6 cellular contexts compared by ENCODE assay signal in the genomic region with DNA sequence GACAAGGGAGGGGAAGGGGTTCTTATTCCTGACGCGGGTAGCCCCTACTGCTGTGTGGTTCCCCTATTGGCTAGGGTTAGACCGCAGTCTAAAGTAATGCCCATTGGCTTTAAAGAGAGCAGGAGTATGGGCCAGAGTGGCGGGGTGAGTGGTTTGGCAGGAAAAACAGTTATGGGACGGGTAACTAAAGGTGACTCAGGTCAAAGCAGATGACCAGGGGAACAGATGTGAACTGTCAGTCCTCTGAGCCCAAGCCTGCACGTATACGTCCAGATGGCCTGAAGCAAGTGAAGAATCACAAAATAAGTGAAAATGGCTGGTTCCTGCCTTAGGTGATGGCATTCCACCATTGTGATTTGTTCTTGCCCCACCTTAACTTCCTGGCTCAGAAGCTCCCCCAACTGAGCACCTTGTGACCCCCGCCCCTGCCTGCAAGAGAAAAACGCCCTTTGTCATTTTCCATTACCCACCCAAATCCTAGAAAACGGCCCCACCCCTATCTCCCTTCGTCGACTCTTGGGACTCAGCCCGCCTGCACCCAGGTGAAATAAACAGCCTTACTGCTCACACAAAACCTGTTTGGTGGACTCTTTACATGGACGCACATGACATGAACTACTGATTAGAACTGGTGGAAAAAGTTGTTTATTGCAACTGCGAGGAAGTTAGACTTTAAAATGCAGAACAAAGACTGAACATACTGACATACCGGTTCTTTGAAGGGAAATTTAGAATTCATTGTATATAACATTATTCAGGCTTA. TPM values are rescaled to one million over a fixed set of nuclear protein-coding genes. Genes with fewer than 3 reads are reported as not detected.
DNase-seq lines count a peak whose midpoint lies in the region; ATAC-seq and TF ChIP-seq lines count a peak whose summit lies in the region.

No MANE protein-coding gene starts in this region.

- H3K79me2 ChIP-seq in KMS-11 (ENCODE audit: insufficient read depth, low read depth) = peaks cover 32% of the 10 kb centered on the region

- peaks cover 3% of the 10 kb centered on the region; the same call in 1 of the 2 replicates for H3K27me3 ChIP-seq in KMS-11 (ENCODE audit: insufficient read depth, low read depth)
- H3K27me3 ChIP-seq in mucosa of rectum (ENCODE audit: control insufficient read depth in 2 of 2, insufficient read depth in 2 of 2, low read length in 2 of 2) = no peaks in the 10 kb centered on the region

- peaks cover 3% of the 10 kb centered on the region for H3K36me3 Mint-ChIP-seq in activated naive CD8-positive, alpha-beta T cell treated with anti-CD3 and anti-CD28 coated beads, Interleukin-2, amount 10 ng/mL, durations not matched to agents 7 days and 5 days

- H3K27ac Mint-ChIP-seq in activated naive CD8-positive, alpha-beta T cell treated with anti-CD3 and anti-CD28 coated beads, Interleukin-2, amount 10 ng/mL, durations not matched to agents 7 days and 5 days = peak overlapping the region; percentile 81

- no peaks in the 10 kb centered on the region for H3K9me3 Mint-ChIP-seq in activated naive CD8-positive, alpha-beta T cell treated with anti-CD3 and anti-CD28 coated beads, Interleukin-2, amount 10 ng/mL, durations not matched to agents 7 days and 5 days

- H3K4me1 ChIP-seq in KMS-11 (ENCODE audit: low read depth, poor library complexity, severe bottlenecking) = peaks cover 17% of the 10 kb centered on the region
- peaks cover 11 to 12% of the 10 kb centered on the region in 2 donors for H3K4me1 ChIP-seq in mucosa of rectum (ENCODE audit: control insufficient read depth in 2 of 2, insufficient read depth in 2 of 2, low read length in 2 of 2)

- POLR2A ChIA-PET in activated naive CD8-positive, alpha-beta T cell treated with anti-CD3 and anti-CD28 coated beads, Interleukin-2, amount 10 ng/mL, durations not matched to agents 7 days and 5 days (lab: Charles Lee) = no interaction called here

- TF ChIP-seq CTCF in KMS-11 (conservative IDR thresholded peaks at IDR 0.05; ENCODE audit: low read depth, low read length) = no peak

- no peaks in the 10 kb centered on the region for H3K27me3 Mint-ChIP-seq in activated naive CD8-positive, alpha-beta T cell treated with anti-CD3 and anti-CD28 coated beads, Interleukin-2, amount 10 ng/mL, durations not matched to agents 7 days and 5 days

- no peaks in the 10 kb centered on the region for H3K9me3 ChIP-seq in mucosa of rectum (ENCODE audit: control insufficient read depth in 2 of 2, low read length in 2 of 2)

- H3K9ac ChIP-seq in KMS-11 = peak overlapping the region; percentile 39; the same call in 1 of the 2 replicates
- peak overlapping the region; percentile 78 to 81 for H3K9ac ChIP-seq in mucosa of rectum (ENCODE audit: low read depth in 1 of 2, low read length in 2 of 2)

- H3K27ac ChIP-seq in KMS-11 (peak overlapping the region; percentile 51), mucosa of rectum (ENCODE audit: low read depth in 2 of 2, low read length in 2 of 2) (peak overlapping the region; percentile 85 to 87)

- H3K4me2 ChIP-seq in KMS-11 = peak overlapping the region; percentile 90

- ATAC-seq in activated naive CD8-positive, alpha-beta T cell treated with anti-CD3 and anti-CD28 coated beads, Interleukin-2, amount 10 ng/mL, durations not matched to agents 7 days and 5 days (ENCODE audit: low read depth) = no peak
- no peak for ATAC-seq in HG03432 (IDR thresholded peaks at IDR 0.05; ENCODE audit: unreplicated experiment)

- peak overlapping the region; percentile 94 for H2AFZ ChIP-seq in KMS-11 (ENCODE audit: low read depth)

- H3K4me3 ChIP-seq in KMS-11 (IDR thresholded peaks at IDR 0.05; ENCODE audit: insufficient read depth, low read depth, low read length) (peak overlapping the region; percentile 92), mucosa of rectum (ENCODE audit: low read length in 2 of 2) (peak overlapping the region; percentile 79 to 85)

- H3K36me3 ChIP-seq in KMS-11 (ENCODE audit: insufficient read depth) = no peaks in the 10 kb centered on the region
- no peaks in the 10 kb centered on the region for H3K36me3 ChIP-seq in mucosa of rectum (ENCODE audit: control insufficient read depth in 2 of 2, insufficient read depth in 2 of 2, low read length in 2 of 2)

- H3K4me1 Mint-ChIP-seq in activated naive CD8-positive, alpha-beta T cell treated with anti-CD3 and anti-CD28 coated beads, Interleukin-2, amount 10 ng/mL, durations not matched to agents 7 days and 5 days = peaks cover 16% of the 10 kb centered on the region

- no peak for DNase-seq in activated naive CD8-positive, alpha-beta T cell treated with anti-CD3 and anti-CD28 coated beads, Interleukin-2, amount 10 ng/mL, durations not matched to agents 7 days and 5 days
- DNase-seq in activated effector memory CD4-positive, alpha-beta T cell treated with Interleukin-2 at 50 U/mL for 16 hours = no peak
- DNase-seq in NCI-H2081 treated with DMSO at 0.1 percent for 48 hours (lab: John Stamatoyannopoulos, UW) = no peak

- H3K4me3 Mint-ChIP-seq in activated naive CD8-positive, alpha-beta T cell treated with anti-CD3 and anti-CD28 coated beads, Interleukin-2, amount 10 ng/mL, durations not matched to agents 7 days and 5 days = peak overlapping the region; percentile 85

- no peaks in the 10 kb centered on the region; the same call in 1 of the 2 replicates for H4K20me1 ChIP-seq in KMS-11 (ENCODE audit: insufficient read depth)

RNA-seq across cellular contexts. Expression of a gene that starts 0.8 kb away (rescaled TPM):
- 10 to 100 TPM; 35.2 to 37.9 TPM for total RNA-seq in activated naive CD8-positive, alpha-beta T cell treated with anti-CD3 and anti-CD28 coated beads, Interleukin-2, amount 10 ng/mL, durations not matched to agents 7 days and 5 days

RNA-seq across cellular contexts. Expression of a gene that starts 21.3 kb away (rescaled TPM):
- total RNA-seq in activated naive CD8-positive, alpha-beta T cell treated with anti-CD3 and anti-CD28 coated beads, Interleukin-2, amount 10 ng/mL, durations not matched to agents 7 days and 5 days = 1 to 10 TPM; 1.0 to 1.7 TPM

RNA-seq across cellular contexts. Expression of a gene that starts 35.3 kb away (rescaled TPM):
- under 1 TPM; 0.36 to 0.85 TPM for total RNA-seq in activated naive CD8-positive, alpha-beta T cell treated with anti-CD3 and anti-CD28 coated beads, Interleukin-2, amount 10 ng/mL, durations not matched to agents 7 days and 5 days

RNA-seq across cellular contexts. Expression of a gene that starts 41.2 kb away (rescaled TPM):
- 10 to 100 TPM; 32.6 to 33.6 TPM for total RNA-seq in activated naive CD8-positive, alpha-beta T cell treated with anti-CD3 and anti-CD28 coated beads, Interleukin-2, amount 10 ng/mL, durations not matched to agents 7 days and 5 days

RNA-seq across cellular contexts. Expression of a gene that starts 49.7 kb away (rescaled TPM):
- total RNA-seq in activated naive CD8-positive, alpha-beta T cell treated with anti-CD3 and anti-CD28 coated beads, Interleukin-2, amount 10 ng/mL, durations not matched to agents 7 days and 5 days = not detected
